In genomic region chr14:101963611-101964296, GRCh38 we compare ENCODE assay signal across 8 cellular contexts. TPM values are rescaled to one million over a fixed set of nuclear protein-coding genes. Genes with fewer than 3 reads are reported as not detected.
DNase-seq lines count a peak whose midpoint lies in the region; ATAC-seq and TF ChIP-seq lines count a peak whose summit lies in the region.

No MANE protein-coding gene starts in this region.

- H3K4me1 ChIP-seq in thoracic aorta (ENCODE audit: control insufficient read depth in 1 of 2, low read depth in 2 of 2), result peaks cover 10 to 37% of the 10 kb centered on the region in 2 donors
- H3K4me1 ChIP-seq in effector memory CD4-positive, alpha-beta T cell (ENCODE audit: control insufficient read depth, insufficient read depth, low read length, poor library complexity, severe bottlenecking), result no peaks in the 10 kb centered on the region

- H3K4me3 Mint-ChIP-seq in activated CD8-positive, alpha-beta memory T cell treated with anti-CD3 and anti-CD28 coated beads, Interleukin-2, amount 10 ng/mL, durations not matched to agents 7 days and 5 days, result peak overlapping the region; percentile 57

- H3K9me3 Mint-ChIP-seq in activated CD8-positive, alpha-beta memory T cell treated with anti-CD3 and anti-CD28 coated beads, Interleukin-2, amount 10 ng/mL, durations not matched to agents 7 days and 5 days (ENCODE audit: low read depth), result no peaks in the 10 kb centered on the region
- H3K9me3 Mint-ChIP-seq in activated naive CD4-positive, alpha-beta T cell treated with anti-CD3 and anti-CD28 coated beads, Interleukin-2, amount 50 U/mL, for 72 hours, result no peaks in the 10 kb centered on the region

- peaks cover 43% of the 10 kb centered on the region for H3K4me1 Mint-ChIP-seq in activated CD8-positive, alpha-beta memory T cell treated with anti-CD3 and anti-CD28 coated beads, Interleukin-2, amount 10 ng/mL, durations not matched to agents 7 days and 5 days

- TF ChIP-seq CTCF in kidney epithelial cell (IDR thresholded peaks at IDR 0.05; ENCODE audit: insufficient read depth, low read length, poor library complexity, severe bottlenecking), result no peak
- TF ChIP-seq CTCF in thoracic aorta (IDR thresholded peaks at IDR 0.05), result no peak

- CTCF ChIA-PET in activated CD8-positive, alpha-beta memory T cell treated with anti-CD3 and anti-CD28 coated beads, Interleukin-2, amount 10 ng/mL, durations not matched to agents 7 days and 5 days (lab: Charles Lee), result interaction anchor here (0.5 to 4.8 kb wide), 5 partner anchors 16 to 633 kb away, joined by 3 to 51 read pairs (median 9); no protein-coding TSS in a partner anchor

- no peaks in the 10 kb centered on the region for H3K9me3 ChIP-seq in thoracic aorta
- no peaks in the 10 kb centered on the region for H3K9me3 ChIP-seq in effector memory CD4-positive, alpha-beta T cell (ENCODE audit: control insufficient read depth, low read length)

- peak overlapping the region; percentile 70 for H3K27ac Mint-ChIP-seq in activated CD8-positive, alpha-beta memory T cell treated with anti-CD3 and anti-CD28 coated beads, Interleukin-2, amount 10 ng/mL, durations not matched to agents 7 days and 5 days
- H3K27ac Mint-ChIP-seq in activated naive CD4-positive, alpha-beta T cell treated with anti-CD3 and anti-CD28 coated beads, Interleukin-2, amount 50 U/mL, for 72 hours, result peak overlapping the region; percentile 57 to 91

- no peaks in the 10 kb centered on the region for H3K36me3 ChIP-seq in kidney epithelial cell (ENCODE audit: control insufficient read depth, insufficient read depth, low read length)
- H3K36me3 ChIP-seq in thoracic aorta, result no peaks in the 10 kb centered on the region
- H3K36me3 ChIP-seq in effector memory CD4-positive, alpha-beta T cell (ENCODE audit: control insufficient read depth, insufficient read depth, low read length), result no peaks in the 10 kb centered on the region

- peak overlapping the region; percentile 50 to 55 for H3K27ac ChIP-seq in thoracic aorta
- H3K27ac ChIP-seq in effector memory CD4-positive, alpha-beta T cell (ENCODE audit: insufficient read depth, low read length, poor library complexity, severe bottlenecking), result no peak overlapping the region

- H3K4me3 ChIP-seq in kidney epithelial cell (ENCODE audit: low read depth, low read length) (peak overlapping the region; percentile 3), thoracic aorta (peak overlapping the region; percentile 99)
- H3K4me3 ChIP-seq in effector memory CD4-positive, alpha-beta T cell (ENCODE audit: insufficient read depth, low read depth, low read length, poor library complexity, severe bottlenecking), result no peak overlapping the region

- H3K27me3 Mint-ChIP-seq in activated CD8-positive, alpha-beta memory T cell treated with anti-CD3 and anti-CD28 coated beads, Interleukin-2, amount 10 ng/mL, durations not matched to agents 7 days and 5 days, result peaks cover 2% of the 10 kb centered on the region

- peaks cover 10% of the 10 kb centered on the region for H3K36me3 Mint-ChIP-seq in activated CD8-positive, alpha-beta memory T cell treated with anti-CD3 and anti-CD28 coated beads, Interleukin-2, amount 10 ng/mL, durations not matched to agents 7 days and 5 days
- peaks cover 0 to 7% of the 10 kb centered on the region in 2 donors for H3K36me3 Mint-ChIP-seq in activated naive CD4-positive, alpha-beta T cell treated with anti-CD3 and anti-CD28 coated beads, Interleukin-2, amount 50 U/mL, for 72 hours

- H3K27me3 ChIP-seq in kidney epithelial cell (ENCODE audit: control insufficient read depth, insufficient read depth, low read length) (no peaks in the 10 kb centered on the region), thoracic aorta (replicated peaks; ENCODE audit: insufficient read depth) (no peaks in the 10 kb centered on the region)
- no peaks in the 10 kb centered on the region for H3K27me3 ChIP-seq in effector memory CD4-positive, alpha-beta T cell (replicated peaks; ENCODE audit: control insufficient read depth, insufficient read depth, low read length, poor library complexity, severe bottlenecking)

- no peak for ATAC-seq in activated CD8-positive, alpha-beta memory T cell treated with anti-CD3 and anti-CD28 coated beads, Interleukin-2, amount 10 ng/mL, durations not matched to agents 7 days and 5 days
- ATAC-seq in activated naive CD4-positive, alpha-beta T cell treated with anti-CD3 and anti-CD28 coated beads, Interleukin-2, amount 50 U/mL, for 72 hours, result peak in 1 of 2 donors; percentile 1
- no peak for ATAC-seq in thoracic aorta (ENCODE audit: insufficient number of reproducible peaks, low FRiP score, low read depth)
- no peak for ATAC-seq in GM19328 (IDR thresholded peaks at IDR 0.05; ENCODE audit: unreplicated experiment)

- no peak for DNase-seq in activated CD8-positive, alpha-beta memory T cell treated with anti-CD3 and anti-CD28 coated beads, Interleukin-2, amount 10 ng/mL, durations not matched to agents 7 days and 5 days
- no peak for DNase-seq in activated CD8-positive, alpha-beta memory T cell treated with anti-CD3 and anti-CD28 coated beads for 24 hours
- DNase-seq in activated naive CD4-positive, alpha-beta T cell treated with anti-CD3 and anti-CD28 coated beads, Interleukin-2, amount 50 U/mL, for 72 hours (ENCODE audit: low spot score in 2 of 2), result no peak
- DNase-seq in kidney epithelial cell (ENCODE audit: low read depth) (no peak), thoracic aorta (ENCODE audit: low spot score) (no peak), mucosa of gallbladder (ENCODE audit: low spot score) (no peak)
- no peak for DNase-seq in effector memory CD4-positive, alpha-beta T cell

RNA-seq across cellular contexts. Expression of gene DYNC1H1, which starts 0.6 kb away (rescaled TPM):
- total RNA-seq in activated CD8-positive, alpha-beta memory T cell treated with anti-CD3 and anti-CD28 coated beads, Interleukin-2, amount 10 ng/mL, durations not matched to agents 7 days and 5 days, result 100 to 1,000 TPM; 308 to 325 TPM
- total RNA-seq in activated naive CD4-positive, alpha-beta T cell treated with anti-CD3 and anti-CD28 coated beads, Interleukin-2, amount 50 U/mL, for 72 hours, result 100 to 1,000 TPM; 368 to 465 TPM
- total RNA-seq in kidney epithelial cell, result 783 and 852 TPM in 2 replicates
- total RNA-seq in thoracic aorta, result 100 to 1,000 TPM; 517 to 555 TPM
- 485 TPM for total RNA-seq in mucosa of gallbladder
